Comparison of ENCODE assay signal across 14 cellular contexts in the genomic region with DNA sequence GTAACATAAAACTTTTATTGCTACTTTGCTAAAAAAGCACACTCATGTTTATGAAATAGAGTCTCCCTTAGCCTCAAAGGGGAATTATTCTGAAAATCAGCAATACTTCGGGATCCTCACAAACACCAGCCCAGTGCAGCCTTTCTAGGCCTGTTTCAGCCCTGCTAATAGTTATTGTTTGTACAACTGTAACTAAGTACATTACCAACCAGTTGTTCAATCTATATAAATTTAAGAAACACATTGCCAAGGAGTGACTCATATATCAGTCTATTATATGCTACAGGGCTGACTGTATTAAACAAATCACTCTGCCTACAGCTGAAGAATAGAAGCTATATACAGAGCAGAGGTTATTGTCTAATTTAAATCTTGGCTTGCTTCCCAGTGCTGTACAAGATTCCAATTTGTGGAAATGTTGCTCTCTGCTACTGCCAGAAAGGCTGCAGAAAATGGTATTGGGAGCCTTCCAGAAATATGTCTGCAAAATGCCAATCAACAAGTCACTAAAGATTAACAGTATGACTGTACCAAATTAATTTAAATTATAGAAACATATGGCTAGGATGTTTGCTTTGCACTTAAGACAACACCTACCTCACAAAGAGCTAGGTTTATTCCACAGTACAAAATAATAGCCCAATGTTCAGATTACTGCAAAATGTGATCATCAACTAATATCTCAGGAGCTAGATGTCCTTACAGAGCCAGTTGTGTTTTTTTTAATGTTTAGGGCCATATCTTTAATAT. TPM values are rescaled to one million over a fixed set of nuclear protein-coding genes. Genes with fewer than 3 reads are reported as not detected.
DNase-seq lines count a peak whose midpoint lies in the region; ATAC-seq, FAIRE-seq and TF ChIP-seq lines count a peak whose summit lies in the region.
"Had no signal": no experiment of that assay in that cellular context is flagged by ENCODE, and none has a peak within 500 bp of the region (broad histone marks: within the 10 kb centered on the region; RNA-seq: fewer than 3 reads in every experiment).

No MANE protein-coding gene starts in this region.

- BruUV-seq in A673 (replicated peaks; lab: Mats Ljungman, UMichigan) (no TSS peak), Panc1 (replicated peaks; lab: Mats Ljungman, UMichigan) (no TSS peak)

- intact Hi-C loops in A673 (cut with micrococcal nuclease; ENCODE audit: unreplicated experiment) = loop anchor here (2.0 kb wide), 1 partner anchor 48 kb away; no protein-coding TSS in a partner anchor
- intact Hi-C loops in Panc1 (cut with micrococcal nuclease; ENCODE audit: unreplicated experiment) = no loop called here
- intact Hi-C loops in psoas muscle (cut with DNase I) = no loop called here

- peaks cover 3% of the 10 kb centered on the region for H3K27me3 ChIP-seq in A673 (replicated peaks; ENCODE audit: insufficient read depth, low read depth, low read length, poor library complexity)
- H3K27me3 ChIP-seq in Panc1 (ENCODE audit: control insufficient read depth, insufficient read depth, low read length) = no peaks in the 10 kb centered on the region
- no peaks in the 10 kb centered on the region for H3K27me3 ChIP-seq in psoas muscle (ENCODE audit: insufficient read depth in 3 of 3, low read length in 2 of 3)
- H3K27me3 ChIP-seq: ovary, upper lobe of right lung had no signal

- POLR2A ChIA-PET in A673 (lab: Charles Lee; ENCODE audit: low non-redundant PET) = no interaction called here
- POLR2A ChIA-PET in Panc1 (lab: Charles Lee) = interaction anchor here (0.6 kb wide), 1 partner anchor 245 kb away, joined by 4 read pairs; no protein-coding TSS in a partner anchor

- FAIRE-seq in islet of Langerhans (lab: Jason Lieb, UNC) = peak; percentile 45
- FAIRE-seq: keratinocyte had no signal

- WGBS in psoas muscle, 3 donors = 47 to 69% (median 49%) methylated on average over 1 of the region's 1 CpG

- H3K4me1 ChIP-seq in A673 (ENCODE audit: insufficient read depth, low read length, poor library complexity, severe bottlenecking) = peaks cover 61% of the 10 kb centered on the region
- H3K4me1 ChIP-seq in Panc1 (ENCODE audit: control insufficient read depth, insufficient read depth, low read length) = no peaks in the 10 kb centered on the region; the same call in 1 of the 2 replicates
- H3K4me1 ChIP-seq in psoas muscle = no peaks in the 10 kb centered on the region
- H3K4me1 ChIP-seq: upper lobe of right lung had no signal

- ATAC-seq in Panc1 (peak; percentile 77), psoas muscle (no peak)
- ATAC-seq: upper lobe of right lung had no signal

- no peaks in the 10 kb centered on the region for H3K36me3 ChIP-seq in A673 (ENCODE audit: insufficient read depth, low read length, poor library complexity, severe bottlenecking)
- H3K36me3 ChIP-seq in Panc1 (ENCODE audit: control insufficient read depth, insufficient read depth, low read length) = no peaks in the 10 kb centered on the region
- H3K36me3 ChIP-seq in psoas muscle (ENCODE audit: insufficient read depth in 1 of 2, low read depth in 1 of 2) = no peaks in the 10 kb centered on the region
- H3K36me3 ChIP-seq: ovary, upper lobe of right lung had no signal

- H3K4me3 ChIP-seq in A673 (ENCODE audit: low read depth, low read length, poor library complexity, severe bottlenecking) (no peak overlapping the region), Panc1 (ENCODE audit: low read depth in 2 of 2, low read length in 2 of 2) (no peak overlapping the region), psoas muscle (no peak overlapping the region)
- H3K4me3 ChIP-seq: ovary, upper lobe of right lung had no signal

- DNase-seq in A673 (ENCODE audit: low spot score) (peak; percentile 94), NCI-H1436 treated with DMSO at 0.1 percent for 48 hours (lab: John Stamatoyannopoulos, UW) (peak; percentile 95), Panc1 (ENCODE audit: low read depth, low spot score) (no peak), psoas muscle (no peak), KBM-7 (no peak)
- DNase-seq in activated CD8-positive, alpha-beta memory T cell treated with anti-CD3 and anti-CD28 coated beads for 24 hours = no peak
- DNase-seq in activated CD4-positive, alpha-beta T cell treated with anti-CD3 and anti-CD28 coated beads, Interleukin-2, amount 50 U/mL, for 48 hours = no peak
- DNase-seq: activated CD4-positive, alpha-beta T cell treated with anti-CD3 and anti-CD28 coated beads, Interleukin-2, amount 10 ng/mL, durations not matched to agents 24 days and 14 days; activated naive CD8-positive, alpha-beta T cell treated with anti-CD3 and anti-CD28 coated beads, Interleukin-2, amount 10 ng/mL, durations not matched to agents 7 days and 5 days; ovary; upper lobe of right lung had no signal

- CTCF ChIA-PET in A673 (lab: Charles Lee) (no interaction called here), Panc1 (lab: Charles Lee) (no interaction called here)

- H3K27ac ChIP-seq in A673 (ENCODE audit: low read depth, low read length, poor library complexity, severe bottlenecking) (peak overlapping the region; percentile 78), Panc1 (ENCODE audit: low read length) (peak overlapping the region; percentile 51; the same call in 1 of the 2 replicates), psoas muscle (no peak overlapping the region)
- H3K27ac ChIP-seq: ovary, upper lobe of right lung had no signal

- TF ChIP-seq CTCF in A673 (conservative IDR thresholded peaks at IDR 0.05; ENCODE audit: low read depth, low read length) (no peak), Panc1 (IDR thresholded peaks at IDR 0.05) (no peak), psoas muscle (IDR thresholded peaks at IDR 0.05) (no peak)

- H3K9me3 ChIP-seq in A673 (ENCODE audit: low read depth, low read length, poor library complexity, severe bottlenecking) (no peaks in the 10 kb centered on the region), Panc1 (ENCODE audit: control insufficient read depth, insufficient read depth, low read depth, low read length) (no peaks in the 10 kb centered on the region), psoas muscle (no peaks in the 10 kb centered on the region)
- H3K9me3 ChIP-seq: ovary, upper lobe of right lung had no signal

- in situ Hi-C loops in Panc1 (cut with HindIII; ENCODE audit: low pct_unique_long_range_greater_than_20kb, low sequenced_read_pairs) = no loop called here
- in situ Hi-C loops in KBM-7 (cut with MboI; ENCODE audit: low pct_unique_long_range_greater_than_20kb, low sequenced_read_pairs) = loop anchor here (25.0 kb wide), 1 partner anchor 110 kb away; no protein-coding TSS in a partner anchor

RNA-seq across cellular contexts. Expression of a gene that starts 49.7 kb away (rescaled TPM):
- total RNA-seq in A673 (2021) (16.6 and 17.6 TPM in 2 replicates), Panc1 (2021; ENCODE audit: unreplicated experiment) (3.4 TPM), psoas muscle (not detected)
- polyA plus RNA-seq in Panc1 (2012; ENCODE audit: insufficient read length) = 8.0 TPM
- polyA plus RNA-seq in psoas muscle = under 1 TPM in 2 of 3 donors, not detected in 1; 0.03 to 0.10 TPM
- total RNA-seq: activated CD4-positive, alpha-beta T cell treated with anti-CD3 and anti-CD28 coated beads, Interleukin-2, amount 10 ng/mL, durations not matched to agents 24 days and 14 days; activated naive CD8-positive, alpha-beta T cell treated with anti-CD3 and anti-CD28 coated beads, Interleukin-2, amount 10 ng/mL, durations not matched to agents 7 days and 5 days had no signal
- polyA plus RNA-seq: IgD-negative memory B cell, keratinocyte had no signal

Comparison
In these comparisons a context has a peak if more than half of its experiments do, and no peak if none do; other contexts are left out.
1. DNase-seq: peak in A673 (single experiment) and NCI-H1436 treated with DMSO at 0.1 percent for 48 hours (single experiment); none in Panc1 (single experiment), activated CD8-positive, alpha-beta memory T cell treated with anti-CD3 and anti-CD28 coated beads for 24 hours (single experiment), psoas muscle (0 of 2), KBM-7 (single experiment) and activated CD4-positive, alpha-beta T cell treated with anti-CD3 and anti-CD28 coated beads, Interleukin-2, amount 50 U/mL, for 48 hours (0 of 2).